ENCODE assay signal across 1 cellular context in genomic region chrX:18290200-18290599, GRCh38.
TF ChIP-seq lines count a peak whose summit lies in the region.

No MANE protein-coding gene starts in this region.

TF ChIP-seq in GM23338, 12 proteins besides CTCF, POLR2A, EP300 and RAD21 (continued from another document):
- TF ChIP-seq ZNF462 (CRISPR knock-in tag; IDR thresholded peaks at IDR 0.05), result no peak
- no peak for TF ChIP-seq ZNF331 (CRISPR knock-in tag; IDR thresholded peaks at IDR 0.05; ENCODE audit: low read depth)
- TF ChIP-seq EZH2phosphoT487 (IDR thresholded peaks at IDR 0.05; ENCODE audit: unreplicated experiment), result no peak
- no peak for TF ChIP-seq REST (IDR thresholded peaks at IDR 0.05; ENCODE audit: unreplicated experiment)
- no peak for TF ChIP-seq JUNB (IDR thresholded peaks at IDR 0.05; ENCODE audit: unreplicated experiment)
- TF ChIP-seq EZH2 (IDR thresholded peaks at IDR 0.05; ENCODE audit: low read depth, unreplicated experiment), result no peak
- TF ChIP-seq POLR2AphosphoS5 (IDR thresholded peaks at IDR 0.05; ENCODE audit: low read depth), result no peak
- TF ChIP-seq CREB1 (CRISPR knock-in tag; IDR thresholded peaks at IDR 0.05; ENCODE audit: low read depth), result no peak
